7 cellular contexts compared by ENCODE assay signal in the genomic region with DNA sequence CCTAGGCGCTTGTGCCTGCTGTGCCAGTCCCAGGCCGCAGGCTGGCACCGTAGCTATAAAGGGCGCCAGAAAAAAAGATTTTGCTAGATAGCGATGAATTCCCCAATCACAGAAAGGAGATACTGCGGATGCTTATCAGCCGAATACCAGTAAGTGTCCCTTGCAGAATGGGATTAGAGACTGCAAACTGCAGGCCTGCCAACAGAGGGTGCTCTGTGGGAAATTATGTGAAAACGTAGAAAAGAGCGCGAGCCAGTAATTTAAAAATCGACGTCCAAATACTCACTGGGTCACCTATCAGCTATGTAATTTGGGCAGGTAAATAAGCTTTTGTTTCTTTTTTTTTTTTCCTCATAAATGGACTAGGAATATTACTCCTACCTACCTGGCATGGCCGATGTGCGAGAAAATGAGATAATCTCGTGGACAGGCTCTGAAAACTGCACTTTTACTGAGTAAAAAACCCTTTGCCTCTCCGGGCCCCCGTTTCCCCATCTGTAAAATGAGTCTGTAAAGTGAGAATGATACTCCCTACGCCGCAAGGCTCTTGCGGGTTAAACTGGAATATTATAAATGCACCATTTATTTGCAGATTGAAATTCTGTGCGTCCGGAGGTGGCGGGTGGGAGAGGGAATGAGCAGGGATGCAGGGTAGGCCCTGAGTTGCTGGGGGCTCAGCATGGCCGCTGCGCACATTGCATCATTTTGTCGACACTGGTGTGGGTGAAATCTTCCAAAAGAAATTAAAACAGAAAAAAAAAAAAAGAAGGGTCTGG. TPM values are rescaled to one million over a fixed set of nuclear protein-coding genes. Genes with fewer than 3 reads are reported as not detected.
DNase-seq lines count a peak whose midpoint lies in the region; ATAC-seq and TF ChIP-seq lines count a peak whose summit lies in the region.

No MANE protein-coding gene starts in this region.

- peak in 1 of 3 donors; percentile 40 for TF ChIP-seq CTCF in lower leg skin (IDR thresholded peaks at IDR 0.05)

- TF ChIP-seq POLR2A in lower leg skin (IDR thresholded peaks at IDR 0.05): no peak

- DNase-seq in NCI-H510A treated with DMSO at 0.1 percent for 48 hours (lab: John Stamatoyannopoulos, UW) (peak; percentile 81), dermis blood vessel endothelial cell (peak; percentile 82), lower leg skin (ENCODE audit: low spot score in 2 of 2) (peak; percentile 60 to 92)
- DNase-seq in activated CD4-positive, alpha-beta T cell treated with anti-CD3 and anti-CD28 coated beads for 48 hours: peak; percentile 78
- peak; percentile 75 for DNase-seq in stimulated activated CD4-positive, alpha-beta T cell treated with anti-CD3 and anti-CD28 coated beads, Interleukin-4, amount 100 ng/mL, for 24 hours

- H3K4me3 ChIP-seq in lower leg skin (ENCODE audit: low read depth, poor library complexity, severe bottlenecking): peak overlapping the region; percentile 42

- intact Hi-C loops in lower leg skin (cut with DNase I; ENCODE audit: low total_unique reads): no loop called here

- WGBS in lower leg skin, 2 donors: 6 to 8% methylated on average over 26 of the region's 26 CpGs

- ATAC-seq in GM18498 (IDR thresholded peaks at IDR 0.05; ENCODE audit: unreplicated experiment): peak; percentile 33
- peak; percentile 31 for ATAC-seq in HG03103 (IDR thresholded peaks at IDR 0.05; ENCODE audit: low read depth, unreplicated experiment)

RNA-seq across cellular contexts. Expression of gene COG1, which starts 1.2 kb away (rescaled TPM):
- 18.0 and 22.2 TPM in 2 replicates for total RNA-seq in dermis blood vessel endothelial cell
- 10 to 100 TPM; 18.3 to 33.2 (median 23.9) TPM for total RNA-seq in lower leg skin

RNA-seq across cellular contexts. Expression of gene SSTR2, which starts 26.8 kb away (rescaled TPM):
- total RNA-seq in dermis blood vessel endothelial cell (not detected in 2 replicates), lower leg skin (under 1 TPM; 0.15 to 0.78 (median 0.45) TPM)

Comparison
In these comparisons a context has a peak if more than half of its experiments do, and no peak if none do; other contexts are left out.
1. Peak in every context shown above with its lines: DNase-seq, ATAC-seq and H3K4me3 ChIP-seq.